In the genomic region with DNA sequence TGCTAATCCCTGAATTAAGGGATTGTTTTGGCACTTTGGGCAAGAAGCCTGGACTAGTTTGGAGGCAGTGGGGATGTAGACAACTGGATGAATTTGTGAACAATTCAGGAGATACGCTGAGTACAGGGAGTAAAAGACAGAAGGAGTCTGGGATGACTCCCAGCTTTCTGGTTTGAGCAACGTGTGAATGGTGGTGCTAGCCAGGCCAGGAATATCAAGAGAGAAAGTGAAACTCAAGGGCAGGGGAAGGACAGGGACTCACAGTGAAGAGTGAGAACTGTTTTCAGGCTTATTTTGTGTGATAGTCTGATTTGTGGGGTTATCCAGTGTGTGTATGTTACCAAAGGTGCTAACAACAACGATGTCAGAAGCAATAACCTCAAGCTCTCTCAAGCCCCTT, we compare ENCODE assay signal across 3 cellular contexts.
TF ChIP-seq lines count a peak whose summit lies in the region.

No MANE protein-coding gene starts in this region.

TF ChIP-seq in A549, 52 proteins besides CTCF, POLR2A, EP300 and RAD21:
- no peak for TF ChIP-seq RFX5 (IDR thresholded peaks at IDR 0.05)
- TF ChIP-seq PHF8 (IDR thresholded peaks at IDR 0.05; ENCODE audit: borderline replicate concordance, low read depth), result no peak
- TF ChIP-seq NR3C1 (IDR thresholded peaks at IDR 0.05), result no peak
- TF ChIP-seq POLR2AphosphoS2 (conservative IDR thresholded peaks at IDR 0.05; ENCODE audit: low read length), result no peak
- TF ChIP-seq HEYL (CRISPR knock-in tag; IDR thresholded peaks at IDR 0.05), result no peak
- TF ChIP-seq HOXB13 (CRISPR knock-in tag; IDR thresholded peaks at IDR 0.05; ENCODE audit: low read depth), result no peak
- no peak for TF ChIP-seq SREBF2 (IDR thresholded peaks at IDR 0.05)

TF ChIP-seq in IMR-90, 13 proteins besides CTCF, POLR2A, EP300 and RAD21:
- TF ChIP-seq ELK1 (IDR thresholded peaks at IDR 0.05; ENCODE audit: borderline replicate concordance, low read depth, low read length) (no peak), RFX5 (IDR thresholded peaks at IDR 0.05; ENCODE audit: low read depth, low read length) (no peak), RCOR1 (IDR thresholded peaks at IDR 0.05; ENCODE audit: insufficient replicate concordance, low read length) (no peak), CHD1 (IDR thresholded peaks at IDR 0.05; ENCODE audit: low read depth, low read length) (no peak), SMC3 (IDR thresholded peaks at IDR 0.05; ENCODE audit: low read depth, low read length) (no peak), MXI1 (IDR thresholded peaks at IDR 0.05; ENCODE audit: borderline replicate concordance, low read depth, low read length) (no peak), USF2 (IDR thresholded peaks at IDR 0.05; ENCODE audit: low read depth, low read length) (no peak), BHLHE40 (IDR thresholded peaks at IDR 0.05; ENCODE audit: low read depth, low read length) (no peak), MAZ (IDR thresholded peaks at IDR 0.05; ENCODE audit: borderline replicate concordance, low read depth, low read length) (no peak), CEBPB (IDR thresholded peaks at IDR 0.05; ENCODE audit: low read depth, low read length) (no peak), MAFK (IDR thresholded peaks at IDR 0.05; ENCODE audit: low read depth, low read length) (no peak), FOS (IDR thresholded peaks at IDR 0.05; ENCODE audit: low read depth, low read length) (no peak), NFE2L2 (IDR thresholded peaks at IDR 0.05; ENCODE audit: low read depth, low read length) (no peak)

TF ChIP-seq in GM12878, 131 proteins besides CTCF, POLR2A, EP300 and RAD21:
- TF ChIP-seq POU2F2 (IDR thresholded peaks at IDR 0.05; ENCODE audit: borderline replicate concordance, low read depth, low read length), result no peak
- no peak for TF ChIP-seq CBX5 (IDR thresholded peaks at IDR 0.05; ENCODE audit: low read depth)
- TF ChIP-seq PML (IDR thresholded peaks at IDR 0.05; ENCODE audit: low read length), result no peak
- TF ChIP-seq MYC (IDR thresholded peaks at IDR 0.05; ENCODE audit: insufficient read depth, insufficient read length, insufficient replicate concordance, low read length, severe bottlenecking), result no peak
- TF ChIP-seq, protein P1, sequence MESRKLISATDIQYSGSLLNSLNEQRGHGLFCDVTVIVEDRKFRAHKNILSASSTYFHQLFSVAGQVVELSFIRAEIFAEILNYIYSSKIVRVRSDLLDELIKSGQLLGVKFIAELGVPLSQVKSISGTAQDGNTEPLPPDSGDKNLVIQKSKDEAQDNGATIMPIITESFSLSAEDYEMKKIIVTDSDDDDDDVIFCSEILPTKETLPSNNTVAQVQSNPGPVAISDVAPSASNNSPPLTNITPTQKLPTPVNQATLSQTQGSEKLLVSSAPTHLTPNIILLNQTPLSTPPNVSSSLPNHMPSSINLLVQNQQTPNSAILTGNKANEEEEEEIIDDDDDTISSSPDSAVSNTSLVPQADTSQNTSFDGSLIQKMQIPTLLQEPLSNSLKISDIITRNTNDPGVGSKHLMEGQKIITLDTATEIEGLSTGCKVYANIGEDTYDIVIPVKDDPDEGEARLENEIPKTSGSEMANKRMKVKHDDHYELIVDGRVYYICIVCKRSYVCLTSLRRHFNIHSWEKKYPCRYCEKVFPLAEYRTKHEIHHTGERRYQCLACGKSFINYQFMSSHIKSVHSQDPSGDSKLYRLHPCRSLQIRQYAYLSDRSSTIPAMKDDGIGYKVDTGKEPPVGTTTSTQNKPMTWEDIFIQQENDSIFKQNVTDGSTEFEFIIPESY (IDR thresholded peaks at IDR 0.05), result no peak
